Comparison of ENCODE assay signal across 12 cellular contexts in the genomic region with DNA sequence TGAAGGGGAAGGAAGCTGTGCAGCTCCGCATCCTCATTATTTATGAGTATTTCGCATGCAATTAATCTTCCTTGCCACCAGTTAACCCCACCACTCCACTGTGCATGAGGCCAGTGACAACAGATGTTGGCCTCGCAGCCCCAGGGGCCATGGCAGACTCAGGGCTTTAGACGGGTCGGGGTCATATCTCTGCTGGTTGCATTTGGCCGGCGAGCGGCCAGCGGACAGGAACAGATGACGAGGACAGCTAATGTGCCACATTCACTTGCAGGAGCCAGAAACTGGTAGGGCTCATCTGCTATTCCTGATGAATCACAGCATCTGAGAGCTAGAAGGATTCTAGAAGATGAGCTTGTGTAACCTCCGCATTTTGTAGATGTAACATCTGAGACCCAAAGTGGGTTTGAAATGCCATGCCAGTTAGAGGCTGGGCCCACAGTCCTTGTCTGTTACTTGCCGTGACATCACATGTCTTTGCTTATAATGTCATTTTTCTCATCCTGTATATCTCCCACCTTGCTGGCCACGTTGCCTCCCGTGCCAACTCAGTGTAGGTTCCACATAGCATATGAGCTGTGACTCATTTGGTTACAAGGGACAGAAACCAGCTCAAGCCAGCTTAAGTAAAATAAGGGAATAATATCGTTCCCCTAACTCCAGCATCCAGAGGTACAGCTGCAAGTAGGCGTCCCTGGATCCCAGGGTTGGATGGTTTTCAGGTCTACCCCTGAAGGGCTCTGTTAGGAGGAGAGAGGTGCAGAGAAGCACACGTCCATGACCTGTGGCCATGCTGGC.
DNase-seq lines count a peak whose midpoint lies in the region; TF ChIP-seq lines count a peak whose summit lies in the region.
"Had no signal": no experiment of that assay in that cellular context is flagged by ENCODE, and none has a peak within 500 bp of the region (broad histone marks: within the 10 kb centered on the region; RNA-seq: fewer than 3 reads in every experiment).

No MANE protein-coding gene starts in this region.

- H3K9me3 Mint-ChIP-seq in nephron progenitor cell: peaks cover 15% of the 10 kb centered on the region
- H3K9me3 Mint-ChIP-seq: neural crest cell; T-helper 2 cell treated with Interferon-gamma antibody and Interleukin-4, amounts not matched to agents 5 μg/mL and 100 μg/mL, for 36 hours had no signal

- no peak for TF ChIP-seq CTCF in nephron progenitor cell (IDR thresholded peaks at IDR 0.05)
- TF ChIP-seq CTCF in uterus (IDR thresholded peaks at IDR 0.05): no peak
- no peak for TF ChIP-seq CTCF in PC-9 (conservative IDR thresholded peaks at IDR 0.05)

- no peaks in the 10 kb centered on the region for H4K20me1 ChIP-seq in PC-9 (ENCODE audit: insufficient read depth)

- no peaks in the 10 kb centered on the region for H3K27me3 ChIP-seq in uterus
- no peaks in the 10 kb centered on the region for H3K27me3 ChIP-seq in PC-9 (ENCODE audit: insufficient read depth, low read depth)

- H3K9me3 ChIP-seq in uterus (no peaks in the 10 kb centered on the region), PC-9 (ENCODE audit: insufficient read depth, low read depth) (no peaks in the 10 kb centered on the region)

- no peak overlapping the region for H3K4me3 ChIP-seq in uterus
- no peak overlapping the region for H3K4me3 ChIP-seq in PC-9

- BruUV-seq in PC-9 (replicated peaks; lab: Mats Ljungman, UMichigan): no TSS peak

- H3K4me1 ChIP-seq in uterus (no peaks in the 10 kb centered on the region), PC-9 (replicated peaks; ENCODE audit: insufficient read depth) (no peaks in the 10 kb centered on the region)

- H3K27ac ChIP-seq in uterus (no peak overlapping the region), PC-9 (no peak overlapping the region)

- no peaks in the 10 kb centered on the region for H3K9me2 ChIP-seq in PC-9 (ENCODE audit: insufficient read depth)

- POLR2A ChIA-PET in PC-9 (lab: Charles Lee; ENCODE audit: unreplicated experiment): no interaction called here

- H3K36me3 Mint-ChIP-seq in nephron progenitor cell (ENCODE audit: low read depth): peaks cover 11% of the 10 kb centered on the region

- DNase-seq in Ammon's horn (ENCODE audit: low spot score): peak; percentile 46
- DNase-seq in MV-4-11 (lab: John Stamatoyannopoulos, UW): peak; percentile 68
- DNase-seq in cerebellum (ENCODE audit: low spot score): peak; percentile 59
- DNase-seq in nephron progenitor cell: peak; percentile 55
- no peak for DNase-seq in activated CD4-positive, alpha-beta T cell treated with anti-CD3 and anti-CD28 coated beads for 1 hour
- DNase-seq in uterus: no peak
- no peak for DNase-seq in activated T-cell treated with anti-CD3 and anti-CD28 coated beads, Interleukin-2, amount 50 U/mL, for 48 hours
- DNase-seq in PC-9: no peak
- DNase-seq: activated CD4-positive, alpha-beta T cell treated with anti-CD3 and anti-CD28 coated beads for 48 hours; DMS153 had no signal

- peaks cover under 1% of the 10 kb centered on the region; the same call in 1 of the 2 replicates for H3F3A ChIP-seq in PC-9 (ENCODE audit: insufficient read depth, low read depth)

- no peak overlapping the region for H3K4me2 ChIP-seq in PC-9

- no peak overlapping the region for H3K27ac Mint-ChIP-seq in nephron progenitor cell
- H3K27ac Mint-ChIP-seq: T-helper 2 cell treated with Interferon-gamma antibody and Interleukin-4, amounts not matched to agents 5 μg/mL and 100 μg/mL, for 36 hours had no signal

- peaks cover 56% of the 10 kb centered on the region for H3K4me1 Mint-ChIP-seq in nephron progenitor cell

- CTCF ChIA-PET in PC-9 (lab: Charles Lee): no interaction called here

- H3K36me3 ChIP-seq in uterus: no peaks in the 10 kb centered on the region
- no peaks in the 10 kb centered on the region for H3K36me3 ChIP-seq in PC-9 (ENCODE audit: low read depth)

- H3K79me2 ChIP-seq in PC-9 (ENCODE audit: low read depth): no peaks in the 10 kb centered on the region

- TF ChIP-seq POLR2A in uterus (IDR thresholded peaks at IDR 0.05): no peak

- no peak overlapping the region for H3K4me3 Mint-ChIP-seq in nephron progenitor cell
- H3K4me3 Mint-ChIP-seq: neural crest cell; T-helper 2 cell treated with Interferon-gamma antibody and Interleukin-4, amounts not matched to agents 5 μg/mL and 100 μg/mL, for 36 hours had no signal

- intact Hi-C loops in uterus (cut with DNase I; ENCODE audit: low total_unique reads) (no loop called here), PC-9 (cut with micrococcal nuclease; ENCODE audit: unreplicated experiment) (no loop called here)

- H3K27me3 Mint-ChIP-seq in nephron progenitor cell (ENCODE audit: low read depth, poor library complexity): peaks cover 16% of the 10 kb centered on the region

- H2AFZ ChIP-seq in PC-9: no peak overlapping the region

Comparison
In these comparisons a context has a peak if more than half of its experiments do, and no peak if none do; other contexts are left out.
1. DNase-seq: peak in Ammon's horn (single experiment), MV-4-11 (single experiment), cerebellum (single experiment) and nephron progenitor cell (single experiment); none in activated CD4-positive, alpha-beta T cell treated with anti-CD3 and anti-CD28 coated beads for 1 hour (single experiment), uterus (0 of 2), activated T-cell treated with anti-CD3 and anti-CD28 coated beads, Interleukin-2, amount 50 U/mL, for 48 hours (0 of 2) and PC-9 (0 of 2).